Comparison of ENCODE assay signal across 9 cellular contexts in the genomic region with DNA sequence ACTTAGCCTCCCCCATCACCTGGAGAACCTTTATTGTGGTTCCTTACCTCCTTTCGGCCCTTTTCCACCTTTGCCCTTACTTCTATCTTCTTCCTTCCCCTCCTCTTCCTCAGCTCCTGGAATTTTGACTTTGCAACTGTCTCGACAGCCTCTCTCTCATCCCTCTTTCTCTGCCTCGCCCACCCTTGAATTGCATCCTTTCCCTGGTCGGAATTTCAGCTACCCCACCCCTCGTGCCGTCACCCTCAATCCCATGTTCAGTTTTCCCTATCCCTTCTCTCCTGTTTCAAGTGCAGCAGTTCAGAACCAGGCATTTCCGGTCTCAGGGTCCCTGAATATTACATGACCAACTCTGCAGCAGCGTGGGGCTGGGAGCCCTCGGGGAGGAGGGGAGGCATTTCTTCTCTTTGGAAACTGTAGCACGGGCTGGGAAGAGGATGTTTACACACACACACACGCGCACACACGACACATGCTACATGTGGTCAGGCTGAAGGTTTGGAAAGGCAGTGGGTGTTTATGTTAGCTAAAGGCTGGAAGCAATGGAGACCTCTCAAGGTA. TPM values are rescaled to one million over a fixed set of nuclear protein-coding genes. Genes with fewer than 3 reads are reported as not detected.
A peak's percentile ranks its signal among the peaks of the same experiment; 100 is the strongest.
DNase-seq lines count a peak whose midpoint lies in the region; ATAC-seq, FAIRE-seq and TF ChIP-seq lines count a peak whose summit lies in the region.
"Had no signal": no experiment of that assay in that cellular context is flagged by ENCODE, and none has a peak within 500 bp of the region (broad histone marks: within the 10 kb centered on the region; RNA-seq: fewer than 3 reads in every experiment).

No MANE protein-coding gene starts in this region.

- H3K27ac Mint-ChIP-seq in stimulated activated memory B cell treated with anti-CD40 and anti-IgM and Interleukin-4, amounts not matched to agents 10 μg/mL and 1 μg/mL and 100 μg/mL, for 72 hours = peak overlapping the region; percentile 87

- ATAC-seq in body of pancreas = peak; percentile 6
- ATAC-seq in stimulated activated memory B cell treated with anti-CD40 and anti-IgM and Interleukin-4, amounts not matched to agents 10 μg/mL and 1 μg/mL and 100 μg/mL, for 72 hours = no peak

- no peaks in the 10 kb centered on the region for H3K36me3 ChIP-seq in body of pancreas (replicated peaks in 1 of 2; ENCODE audit: insufficient read depth in 1 of 2, low read depth in 2 of 2)
- H3K36me3 ChIP-seq in kidney (ENCODE audit: control insufficient read depth in 1 of 2, insufficient read depth in 2 of 2, low read length in 2 of 2) = no peaks in the 10 kb centered on the region

- H3K27me3 ChIP-seq in body of pancreas = no peaks in the 10 kb centered on the region

- WGBS in body of pancreas, 2 donors = 0 to 2% methylated on average over 13 of the region's 13 CpGs

- peaks cover 36% of the 10 kb centered on the region for H3K4me1 Mint-ChIP-seq in stimulated activated memory B cell treated with anti-CD40 and anti-IgM and Interleukin-4, amounts not matched to agents 10 μg/mL and 1 μg/mL and 100 μg/mL, for 72 hours

- DNase-seq in NCI-H2227 (lab: John Stamatoyannopoulos, UW; ENCODE audit: unreplicated experiment) = peak; percentile 25
- DNase-seq in NCI-H2227 treated with DMSO at 0.1 percent for 48 hours (lab: John Stamatoyannopoulos, UW) = no peak
- DNase-seq in NCI-H82 (lab: John Stamatoyannopoulos, UW) = peak; percentile 73
- peak; percentile 17 to 42 (median 32) for DNase-seq in body of pancreas
- peak; percentile 71 for DNase-seq in kidney
- no peak for DNase-seq in occipital lobe (lab: John Stamatoyannopoulos, UW)
- DNase-seq in GOT3 (lab: John Stamatoyannopoulos, UW) = no peak

- peaks cover 47% of the 10 kb centered on the region for H3K4me1 ChIP-seq in body of pancreas
- peaks cover 0 to 27% of the 10 kb centered on the region in 2 donors for H3K4me1 ChIP-seq in kidney (ENCODE audit: control insufficient read depth in 1 of 2, insufficient read depth in 1 of 2, low read depth in 1 of 2, low read length in 2 of 2)

- FAIRE-seq in kidney (lab: Jason Lieb, UNC) = no peak

- H3K27ac ChIP-seq in body of pancreas = peak overlapping the region; percentile 78 to 96 (median 96)
- H3K27ac ChIP-seq in kidney (ENCODE audit: low read depth in 2 of 2, low read length in 2 of 2) = peak overlapping the region; percentile 86 to 92

- H3K9ac ChIP-seq in kidney (ENCODE audit: low read length in 2 of 2) = peak overlapping the region in 1 of 2 donors; percentile 63

- peaks cover 10% of the 10 kb centered on the region for H3K36me3 Mint-ChIP-seq in stimulated activated memory B cell treated with anti-CD40 and anti-IgM and Interleukin-4, amounts not matched to agents 10 μg/mL and 1 μg/mL and 100 μg/mL, for 72 hours

- H3K4me3 Mint-ChIP-seq in stimulated activated memory B cell treated with anti-CD40 and anti-IgM and Interleukin-4, amounts not matched to agents 10 μg/mL and 1 μg/mL and 100 μg/mL, for 72 hours = peak overlapping the region; percentile 91

- TF ChIP-seq POLR2A in body of pancreas (IDR thresholded peaks at IDR 0.05) = no peak

- TF ChIP-seq CTCF in body of pancreas (IDR thresholded peaks at IDR 0.05) (no peak), kidney (IDR thresholded peaks at IDR 0.05; ENCODE audit: borderline replicate concordance, extremely low read depth, insufficient read depth) (no peak)

- H3K4me3 ChIP-seq in body of pancreas = peak overlapping the region; percentile 71 to 82
- H3K4me3 ChIP-seq in kidney (ENCODE audit: low read length in 2 of 2) = peak overlapping the region; percentile 63 to 89

- H3K9me3 Mint-ChIP-seq in stimulated activated memory B cell treated with anti-CD40 and anti-IgM and Interleukin-4, amounts not matched to agents 10 μg/mL and 1 μg/mL and 100 μg/mL, for 72 hours = no peaks in the 10 kb centered on the region

- no peaks in the 10 kb centered on the region for H3K9me3 ChIP-seq in body of pancreas
- H3K9me3 ChIP-seq in kidney (ENCODE audit: control insufficient read depth in 1 of 2, low read length in 2 of 2) = no peaks in the 10 kb centered on the region

- H3K27me3 Mint-ChIP-seq in stimulated activated memory B cell treated with anti-CD40 and anti-IgM and Interleukin-4, amounts not matched to agents 10 μg/mL and 1 μg/mL and 100 μg/mL, for 72 hours = no peaks in the 10 kb centered on the region

- intact Hi-C loops in body of pancreas (cut with DNase I) (no loop called here), kidney (cut with DNase I) (no loop called here)

RNA-seq across cellular contexts. Expression of gene MINK1, which starts 0.9 kb away (rescaled TPM):
- total RNA-seq in body of pancreas (10 to 100 TPM; 32.7 to 66.6 TPM), kidney (118 TPM), occipital lobe (18.4 TPM)
- polyA plus RNA-seq in kidney (ENCODE audit: insufficient read depth, low read depth, low replicate concordance) = 21.2 TPM

RNA-seq across cellular contexts. Expression of gene PLD2, which starts 27.1 kb away (rescaled TPM):
- total RNA-seq in body of pancreas (10 to 100 TPM; 25.7 to 41.5 TPM), kidney (45.4 TPM), occipital lobe (6.1 TPM)
- polyA plus RNA-seq in kidney (ENCODE audit: insufficient read depth, low read depth, low replicate concordance) = 9.2 TPM

RNA-seq across cellular contexts. Expression of gene PSMB6, which starts 38.1 kb away (rescaled TPM):
- total RNA-seq in body of pancreas (10 to 100 TPM; 41.5 to 89.0 TPM), kidney (103 TPM), occipital lobe (64.4 TPM)
- 317 TPM for polyA plus RNA-seq in kidney (ENCODE audit: insufficient read depth, low read depth, low replicate concordance)

RNA-seq across cellular contexts. Expression of gene GLTPD2, which starts 45.3 kb away (rescaled TPM):
- total RNA-seq in body of pancreas (not detected), kidney (0.35 TPM), occipital lobe (not detected)
- polyA plus RNA-seq in kidney (ENCODE audit: insufficient read depth, low read depth, low replicate concordance) = 12.5 TPM
- total RNA-seq: glomerular endothelial cell had no signal

Comparison
In these comparisons a context has a peak if more than half of its experiments do, and no peak if none do; other contexts are left out.
1. DNase-seq: peak in NCI-H2227 (single experiment), NCI-H82 (single experiment), body of pancreas (4 of 4) and kidney (single experiment); none in NCI-H2227 treated with DMSO at 0.1 percent for 48 hours (single experiment), occipital lobe (single experiment) and GOT3 (single experiment).